In the genomic region with DNA sequence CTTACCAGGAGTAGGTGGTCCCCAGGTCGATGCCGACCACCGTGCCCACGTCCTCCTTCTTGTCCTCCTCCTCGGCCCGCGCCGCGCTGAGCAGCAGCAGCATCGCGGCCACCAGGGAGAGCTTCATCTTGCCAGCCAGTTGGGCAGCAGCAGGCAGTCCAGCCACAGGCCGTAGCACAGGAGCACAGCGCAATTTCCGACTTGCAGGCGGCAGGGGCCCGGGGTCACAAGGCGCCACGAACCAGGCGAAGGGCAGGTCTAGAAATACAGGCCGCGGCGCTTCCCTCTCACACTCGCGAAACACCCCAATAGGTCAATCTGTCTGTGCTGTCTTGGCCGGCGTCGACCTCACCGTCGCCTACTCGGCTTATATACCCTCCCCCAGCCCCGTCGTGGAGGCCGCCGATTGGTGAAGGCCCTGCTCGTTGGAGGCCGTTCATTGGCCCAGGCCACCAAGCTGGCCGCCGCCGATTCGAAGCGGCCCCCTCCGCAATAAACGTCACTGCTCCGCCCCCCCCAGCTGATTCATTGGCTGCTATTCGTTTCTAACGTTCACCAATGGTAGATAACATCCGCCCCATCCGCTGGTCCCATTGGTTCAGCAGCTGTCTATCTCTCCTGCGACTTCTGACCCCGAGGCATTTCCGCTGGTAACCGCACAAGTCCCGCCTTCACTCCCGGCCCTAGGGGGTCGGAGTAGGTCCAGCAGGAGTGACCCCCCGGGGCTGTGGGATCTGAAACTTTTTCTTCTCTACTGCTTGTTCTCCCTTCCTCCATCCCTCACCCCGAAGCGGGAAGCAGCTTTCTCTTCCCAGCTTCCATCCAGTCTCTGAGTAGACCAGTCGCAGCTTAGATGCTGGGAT, we compare ENCODE assay signal across 1 cellular context.
TF ChIP-seq lines count a peak whose summit lies in the region.

TSS of gene HSPA5 (minus strand) at position 344 of the 863 bp plus-strand sequence. CDS start at position 127, 217 bp downstream.

TF ChIP-seq in HepG2, 621 proteins besides CTCF, POLR2A, EP300 and RAD21 (continued from another document and continues in another):
- TF ChIP-seq, protein P1, sequence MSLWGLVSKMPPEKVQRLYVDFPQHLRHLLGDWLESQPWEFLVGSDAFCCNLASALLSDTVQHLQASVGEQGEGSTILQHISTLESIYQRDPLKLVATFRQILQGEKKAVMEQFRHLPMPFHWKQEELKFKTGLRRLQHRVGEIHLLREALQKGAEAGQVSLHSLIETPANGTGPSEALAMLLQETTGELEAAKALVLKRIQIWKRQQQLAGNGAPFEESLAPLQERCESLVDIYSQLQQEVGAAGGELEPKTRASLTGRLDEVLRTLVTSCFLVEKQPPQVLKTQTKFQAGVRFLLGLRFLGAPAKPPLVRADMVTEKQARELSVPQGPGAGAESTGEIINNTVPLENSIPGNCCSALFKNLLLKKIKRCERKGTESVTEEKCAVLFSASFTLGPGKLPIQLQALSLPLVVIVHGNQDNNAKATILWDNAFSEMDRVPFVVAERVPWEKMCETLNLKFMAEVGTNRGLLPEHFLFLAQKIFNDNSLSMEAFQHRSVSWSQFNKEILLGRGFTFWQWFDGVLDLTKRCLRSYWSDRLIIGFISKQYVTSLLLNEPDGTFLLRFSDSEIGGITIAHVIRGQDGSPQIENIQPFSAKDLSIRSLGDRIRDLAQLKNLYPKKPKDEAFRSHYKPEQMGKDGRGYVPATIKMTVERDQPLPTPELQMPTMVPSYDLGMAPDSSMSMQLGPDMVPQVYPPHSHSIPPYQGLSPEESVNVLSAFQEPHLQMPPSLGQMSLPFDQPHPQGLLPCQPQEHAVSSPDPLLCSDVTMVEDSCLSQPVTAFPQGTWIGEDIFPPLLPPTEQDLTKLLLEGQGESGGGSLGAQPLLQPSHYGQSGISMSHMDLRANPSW (CRISPR knock-in tag; IDR thresholded peaks at IDR 0.05; ENCODE audit: borderline replicate concordance) = peak; percentile 37; the same call in 1 of the 2 replicates
- peak; percentile 69 for TF ChIP-seq HNRNPLL (IDR thresholded peaks at IDR 0.05; ENCODE audit: low read depth, low read length, poor library complexity, severe bottlenecking)
- TF ChIP-seq, protein P2, sequence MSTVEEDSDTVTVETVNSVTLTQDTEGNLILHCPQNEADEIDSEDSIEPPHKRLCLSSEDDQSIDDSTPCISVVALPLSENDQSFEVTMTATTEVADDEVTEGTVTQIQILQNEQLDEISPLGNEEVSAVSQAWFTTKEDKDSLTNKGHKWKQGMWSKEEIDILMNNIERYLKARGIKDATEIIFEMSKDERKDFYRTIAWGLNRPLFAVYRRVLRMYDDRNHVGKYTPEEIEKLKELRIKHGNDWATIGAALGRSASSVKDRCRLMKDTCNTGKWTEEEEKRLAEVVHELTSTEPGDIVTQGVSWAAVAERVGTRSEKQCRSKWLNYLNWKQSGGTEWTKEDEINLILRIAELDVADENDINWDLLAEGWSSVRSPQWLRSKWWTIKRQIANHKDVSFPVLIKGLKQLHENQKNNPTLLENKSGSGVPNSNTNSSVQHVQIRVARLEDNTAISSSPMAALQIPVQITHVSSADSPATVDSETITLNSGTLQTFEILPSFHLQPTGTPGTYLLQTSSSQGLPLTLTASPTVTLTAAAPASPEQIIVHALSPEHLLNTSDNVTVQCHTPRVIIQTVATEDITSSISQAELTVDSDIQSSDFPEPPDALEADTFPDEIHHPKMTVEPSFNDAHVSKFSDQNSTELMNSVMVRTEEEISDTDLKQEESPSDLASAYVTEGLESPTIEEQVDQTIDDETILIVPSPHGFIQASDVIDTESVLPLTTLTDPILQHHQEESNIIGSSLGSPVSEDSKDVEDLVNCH (CRISPR knock-in tag; IDR thresholded peaks at IDR 0.05) = no peak
- 0 out of 2 replicates have a peak, but pooled peaks have one; percentile 58 for TF ChIP-seq ZNF33B (CRISPR knock-in tag; IDR thresholded peaks at IDR 0.05)
- TF ChIP-seq ZNF431 (CRISPR knock-in tag; IDR thresholded peaks at IDR 0.05; ENCODE audit: borderline replicate concordance, low read depth) = no peak
- 0 out of 2 replicates have a peak, but pooled peaks have one; percentile 50 for TF ChIP-seq CCDC6 (CRISPR knock-in tag; IDR thresholded peaks at IDR 0.05)
- TF ChIP-seq, protein P3, sequence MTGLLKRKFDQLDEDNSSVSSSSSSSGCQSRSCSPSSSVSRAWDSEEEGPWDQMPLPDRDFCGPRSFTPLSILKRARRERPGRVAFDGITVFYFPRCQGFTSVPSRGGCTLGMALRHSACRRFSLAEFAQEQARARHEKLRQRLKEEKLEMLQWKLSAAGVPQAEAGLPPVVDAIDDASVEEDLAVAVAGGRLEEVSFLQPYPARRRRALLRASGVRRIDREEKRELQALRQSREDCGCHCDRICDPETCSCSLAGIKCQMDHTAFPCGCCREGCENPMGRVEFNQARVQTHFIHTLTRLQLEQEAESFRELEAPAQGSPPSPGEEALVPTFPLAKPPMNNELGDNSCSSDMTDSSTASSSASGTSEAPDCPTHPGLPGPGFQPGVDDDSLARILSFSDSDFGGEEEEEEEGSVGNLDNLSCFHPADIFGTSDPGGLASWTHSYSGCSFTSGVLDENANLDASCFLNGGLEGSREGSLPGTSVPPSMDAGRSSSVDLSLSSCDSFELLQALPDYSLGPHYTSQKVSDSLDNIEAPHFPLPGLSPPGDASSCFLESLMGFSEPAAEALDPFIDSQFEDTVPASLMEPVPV (CRISPR knock-in tag; IDR thresholded peaks at IDR 0.05) = no peak; the same call in 1 of the 2 replicates
- TF ChIP-seq HNF4G (IDR thresholded peaks at IDR 0.05; ENCODE audit: borderline replicate concordance, low read depth, low read length) = peak; percentile 22; the same call in 1 of the 2 replicates
- TF ChIP-seq HNF4G (CRISPR knock-in tag; IDR thresholded peaks at IDR 0.05; ENCODE audit: borderline replicate concordance, low read depth) = no peak
- TF ChIP-seq, protein P4, sequence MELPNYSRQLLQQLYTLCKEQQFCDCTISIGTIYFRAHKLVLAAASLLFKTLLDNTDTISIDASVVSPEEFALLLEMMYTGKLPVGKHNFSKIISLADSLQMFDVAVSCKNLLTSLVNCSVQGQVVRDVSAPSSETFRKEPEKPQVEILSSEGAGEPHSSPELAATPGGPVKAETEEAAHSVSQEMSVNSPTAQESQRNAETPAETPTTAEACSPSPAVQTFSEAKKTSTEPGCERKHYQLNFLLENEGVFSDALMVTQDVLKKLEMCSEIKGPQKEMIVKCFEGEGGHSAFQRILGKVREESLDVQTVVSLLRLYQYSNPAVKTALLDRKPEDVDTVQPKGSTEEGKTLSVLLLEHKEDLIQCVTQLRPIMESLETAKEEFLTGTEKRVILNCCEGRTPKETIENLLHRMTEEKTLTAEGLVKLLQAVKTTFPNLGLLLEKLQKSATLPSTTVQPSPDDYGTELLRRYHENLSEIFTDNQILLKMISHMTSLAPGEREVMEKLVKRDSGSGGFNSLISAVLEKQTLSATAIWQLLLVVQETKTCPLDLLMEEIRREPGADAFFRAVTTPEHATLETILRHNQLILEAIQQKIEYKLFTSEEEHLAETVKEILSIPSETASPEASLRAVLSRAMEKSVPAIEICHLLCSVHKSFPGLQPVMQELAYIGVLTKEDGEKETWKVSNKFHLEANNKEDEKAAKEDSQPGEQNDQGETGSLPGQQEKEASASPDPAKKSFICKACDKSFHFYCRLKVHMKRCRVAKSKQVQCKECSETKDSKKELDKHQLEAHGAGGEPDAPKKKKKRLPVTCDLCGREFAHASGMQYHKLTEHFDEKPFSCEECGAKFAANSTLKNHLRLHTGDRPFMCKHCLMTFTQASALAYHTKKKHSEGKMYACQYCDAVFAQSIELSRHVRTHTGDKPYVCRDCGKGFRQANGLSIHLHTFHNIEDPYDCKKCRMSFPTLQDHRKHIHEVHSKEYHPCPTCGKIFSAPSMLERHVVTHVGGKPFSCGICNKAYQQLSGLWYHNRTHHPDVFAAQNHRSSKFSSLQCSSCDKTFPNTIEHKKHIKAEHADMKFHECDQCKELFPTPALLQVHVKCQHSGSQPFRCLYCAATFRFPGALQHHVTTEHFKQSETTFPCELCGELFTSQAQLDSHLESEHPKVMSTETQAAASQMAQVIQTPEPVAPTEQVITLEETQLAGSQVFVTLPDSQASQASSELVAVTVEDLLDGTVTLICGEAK (IDR thresholded peaks at IDR 0.05) = peak; percentile 54
- TF ChIP-seq, protein P4 (CRISPR knock-in tag; IDR thresholded peaks at IDR 0.05) = peak; percentile 84
- peak; percentile 81; the same call in 1 of the 2 replicates for TF ChIP-seq ZNF670 (CRISPR knock-in tag; IDR thresholded peaks at IDR 0.05; ENCODE audit: borderline replicate concordance)
- TF ChIP-seq, protein P5, sequence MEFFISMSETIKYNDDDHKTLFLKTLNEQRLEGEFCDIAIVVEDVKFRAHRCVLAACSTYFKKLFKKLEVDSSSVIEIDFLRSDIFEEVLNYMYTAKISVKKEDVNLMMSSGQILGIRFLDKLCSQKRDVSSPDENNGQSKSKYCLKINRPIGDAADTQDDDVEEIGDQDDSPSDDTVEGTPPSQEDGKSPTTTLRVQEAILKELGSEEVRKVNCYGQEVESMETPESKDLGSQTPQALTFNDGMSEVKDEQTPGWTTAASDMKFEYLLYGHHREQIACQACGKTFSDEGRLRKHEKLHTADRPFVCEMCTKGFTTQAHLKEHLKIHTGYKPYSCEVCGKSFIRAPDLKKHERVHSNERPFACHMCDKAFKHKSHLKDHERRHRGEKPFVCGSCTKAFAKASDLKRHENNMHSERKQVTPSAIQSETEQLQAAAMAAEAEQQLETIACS (CRISPR knock-in tag; IDR thresholded peaks at IDR 0.05) = no peak
- TF ChIP-seq ZBTB10 (CRISPR knock-in tag; IDR thresholded peaks at IDR 0.05; ENCODE audit: borderline replicate concordance) = no peak
- peak; percentile 58 for TF ChIP-seq ASH2L (IDR thresholded peaks at IDR 0.05; ENCODE audit: insufficient read length, low read depth, low read length)
- TF ChIP-seq ZNF766 (CRISPR knock-in tag; IDR thresholded peaks at IDR 0.05; ENCODE audit: borderline replicate concordance) = no peak; the same call in 1 of the 2 replicates
- TF ChIP-seq, protein P6, sequence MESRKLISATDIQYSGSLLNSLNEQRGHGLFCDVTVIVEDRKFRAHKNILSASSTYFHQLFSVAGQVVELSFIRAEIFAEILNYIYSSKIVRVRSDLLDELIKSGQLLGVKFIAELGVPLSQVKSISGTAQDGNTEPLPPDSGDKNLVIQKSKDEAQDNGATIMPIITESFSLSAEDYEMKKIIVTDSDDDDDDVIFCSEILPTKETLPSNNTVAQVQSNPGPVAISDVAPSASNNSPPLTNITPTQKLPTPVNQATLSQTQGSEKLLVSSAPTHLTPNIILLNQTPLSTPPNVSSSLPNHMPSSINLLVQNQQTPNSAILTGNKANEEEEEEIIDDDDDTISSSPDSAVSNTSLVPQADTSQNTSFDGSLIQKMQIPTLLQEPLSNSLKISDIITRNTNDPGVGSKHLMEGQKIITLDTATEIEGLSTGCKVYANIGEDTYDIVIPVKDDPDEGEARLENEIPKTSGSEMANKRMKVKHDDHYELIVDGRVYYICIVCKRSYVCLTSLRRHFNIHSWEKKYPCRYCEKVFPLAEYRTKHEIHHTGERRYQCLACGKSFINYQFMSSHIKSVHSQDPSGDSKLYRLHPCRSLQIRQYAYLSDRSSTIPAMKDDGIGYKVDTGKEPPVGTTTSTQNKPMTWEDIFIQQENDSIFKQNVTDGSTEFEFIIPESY (CRISPR knock-in tag; IDR thresholded peaks at IDR 0.05) = no peak
- peak; percentile 38; the same call in 1 of the 2 replicates for TF ChIP-seq SATB2 (CRISPR knock-in tag; IDR thresholded peaks at IDR 0.05)
